ENCODE assay signal across 1 cellular context in genomic region chr7:1027285-1028043, GRCh38.
TF ChIP-seq lines count a peak whose summit lies in the region.

No MANE protein-coding gene starts in this region.

TF ChIP-seq in HepG2, 621 proteins besides CTCF, POLR2A, EP300 and RAD21 (continues in another document):
- TF ChIP-seq DZIP1 (CRISPR knock-in tag; IDR thresholded peaks at IDR 0.05) (peak; percentile 24; the same call in 1 of the 2 replicates), TFDP2 (CRISPR knock-in tag; IDR thresholded peaks at IDR 0.05) (no peak), ZNF446 (CRISPR knock-in tag; IDR thresholded peaks at IDR 0.05) (no peak), ISX (CRISPR knock-in tag; conservative IDR thresholded peaks at IDR 0.05) (no peak), ZBTB38 (CRISPR knock-in tag; IDR thresholded peaks at IDR 0.05) (peak; percentile 86; the same call in 1 of the 2 replicates), ZNF33B (CRISPR knock-in tag; IDR thresholded peaks at IDR 0.05) (peak; percentile 29; the same call in 1 of the 2 replicates), HOXA3 (CRISPR knock-in tag; IDR thresholded peaks at IDR 0.05) (peak; percentile 36; the same call in 1 of the 2 replicates), HBP1 (CRISPR knock-in tag; IDR thresholded peaks at IDR 0.05; ENCODE audit: low read depth) (no peak), ATF6 (CRISPR knock-in tag; conservative IDR thresholded peaks at IDR 0.05) (no peak), BORCS8-MEF2B (CRISPR knock-in tag; IDR thresholded peaks at IDR 0.05) (0 out of 2 replicates have a peak, but pooled peaks have one; percentile 17), ZHX1 (CRISPR knock-in tag; IDR thresholded peaks at IDR 0.05; ENCODE audit: low read depth) (0 out of 2 replicates have a peak, but pooled peaks have one; percentile 14), ZNF776 (CRISPR knock-in tag; IDR thresholded peaks at IDR 0.05) (0 out of 2 replicates have a peak, but pooled peaks have one; percentile 31), ZNF83 (CRISPR knock-in tag; IDR thresholded peaks at IDR 0.05; ENCODE audit: borderline replicate concordance) (no peak), ZBTB7A (CRISPR knock-in tag; IDR thresholded peaks at IDR 0.05) (0 out of 2 replicates have a peak, but pooled peaks have one; percentile 8), ZNF329 (CRISPR knock-in tag; IDR thresholded peaks at IDR 0.05; ENCODE audit: low read depth) (0 out of 2 replicates have a peak, but pooled peaks have one; percentile 41), PREB (CRISPR knock-in tag; IDR thresholded peaks at IDR 0.05) (no peak), TBX3 (IDR thresholded peaks at IDR 0.05; ENCODE audit: borderline replicate concordance) (no peak), ZNF354B (CRISPR knock-in tag; IDR thresholded peaks at IDR 0.05) (0 out of 2 replicates have a peak, but pooled peaks have one; percentile 40), AGO2 (optimal IDR thresholded peaks at IDR 0.05; ENCODE audit: low read depth, low read length) (peak; percentile 35), ZNF777 (CRISPR knock-in tag; IDR thresholded peaks at IDR 0.05) (0 out of 2 replicates have a peak, but pooled peaks have one; percentile 39), HMG20A (CRISPR knock-in tag; IDR thresholded peaks at IDR 0.05; ENCODE audit: borderline replicate concordance) (no peak), ZSCAN12 (CRISPR knock-in tag; IDR thresholded peaks at IDR 0.05) (no peak)
- TF ChIP-seq, protein P1, sequence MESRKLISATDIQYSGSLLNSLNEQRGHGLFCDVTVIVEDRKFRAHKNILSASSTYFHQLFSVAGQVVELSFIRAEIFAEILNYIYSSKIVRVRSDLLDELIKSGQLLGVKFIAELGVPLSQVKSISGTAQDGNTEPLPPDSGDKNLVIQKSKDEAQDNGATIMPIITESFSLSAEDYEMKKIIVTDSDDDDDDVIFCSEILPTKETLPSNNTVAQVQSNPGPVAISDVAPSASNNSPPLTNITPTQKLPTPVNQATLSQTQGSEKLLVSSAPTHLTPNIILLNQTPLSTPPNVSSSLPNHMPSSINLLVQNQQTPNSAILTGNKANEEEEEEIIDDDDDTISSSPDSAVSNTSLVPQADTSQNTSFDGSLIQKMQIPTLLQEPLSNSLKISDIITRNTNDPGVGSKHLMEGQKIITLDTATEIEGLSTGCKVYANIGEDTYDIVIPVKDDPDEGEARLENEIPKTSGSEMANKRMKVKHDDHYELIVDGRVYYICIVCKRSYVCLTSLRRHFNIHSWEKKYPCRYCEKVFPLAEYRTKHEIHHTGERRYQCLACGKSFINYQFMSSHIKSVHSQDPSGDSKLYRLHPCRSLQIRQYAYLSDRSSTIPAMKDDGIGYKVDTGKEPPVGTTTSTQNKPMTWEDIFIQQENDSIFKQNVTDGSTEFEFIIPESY (CRISPR knock-in tag; IDR thresholded peaks at IDR 0.05): peak; percentile 63
- TF ChIP-seq, protein P2, sequence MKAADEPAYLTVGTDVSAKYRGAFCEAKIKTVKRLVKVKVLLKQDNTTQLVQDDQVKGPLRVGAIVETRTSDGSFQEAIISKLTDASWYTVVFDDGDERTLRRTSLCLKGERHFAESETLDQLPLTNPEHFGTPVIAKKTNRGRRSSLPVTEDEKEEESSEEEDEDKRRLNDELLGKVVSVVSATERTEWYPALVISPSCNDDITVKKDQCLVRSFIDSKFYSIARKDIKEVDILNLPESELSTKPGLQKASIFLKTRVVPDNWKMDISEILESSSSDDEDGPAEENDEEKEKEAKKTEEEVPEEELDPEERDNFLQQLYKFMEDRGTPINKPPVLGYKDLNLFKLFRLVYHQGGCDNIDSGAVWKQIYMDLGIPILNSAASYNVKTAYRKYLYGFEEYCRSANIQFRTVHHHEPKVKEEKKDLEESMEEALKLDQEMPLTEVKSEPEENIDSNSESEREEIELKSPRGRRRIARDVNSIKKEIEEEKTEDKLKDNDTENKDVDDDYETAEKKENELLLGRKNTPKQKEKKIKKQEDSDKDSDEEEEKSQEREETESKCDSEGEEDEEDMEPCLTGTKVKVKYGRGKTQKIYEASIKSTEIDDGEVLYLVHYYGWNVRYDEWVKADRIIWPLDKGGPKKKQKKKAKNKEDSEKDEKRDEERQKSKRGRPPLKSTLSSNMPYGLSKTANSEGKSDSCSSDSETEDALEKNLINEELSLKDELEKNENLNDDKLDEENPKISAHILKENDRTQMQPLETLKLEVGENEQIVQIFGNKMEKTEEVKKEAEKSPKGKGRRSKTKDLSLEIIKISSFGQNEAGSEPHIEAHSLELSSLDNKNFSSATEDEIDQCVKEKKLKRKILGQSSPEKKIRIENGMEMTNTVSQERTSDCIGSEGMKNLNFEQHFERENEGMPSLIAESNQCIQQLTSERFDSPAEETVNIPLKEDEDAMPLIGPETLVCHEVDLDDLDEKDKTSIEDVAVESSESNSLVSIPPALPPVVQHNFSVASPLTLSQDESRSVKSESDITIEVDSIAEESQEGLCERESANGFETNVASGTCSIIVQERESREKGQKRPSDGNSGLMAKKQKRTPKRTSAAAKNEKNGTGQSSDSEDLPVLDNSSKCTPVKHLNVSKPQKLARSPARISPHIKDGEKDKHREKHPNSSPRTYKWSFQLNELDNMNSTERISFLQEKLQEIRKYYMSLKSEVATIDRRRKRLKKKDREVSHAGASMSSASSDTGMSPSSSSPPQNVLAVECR (CRISPR knock-in tag; IDR thresholded peaks at IDR 0.05; ENCODE audit: borderline replicate concordance): no peak
- TF ChIP-seq, protein P3, sequence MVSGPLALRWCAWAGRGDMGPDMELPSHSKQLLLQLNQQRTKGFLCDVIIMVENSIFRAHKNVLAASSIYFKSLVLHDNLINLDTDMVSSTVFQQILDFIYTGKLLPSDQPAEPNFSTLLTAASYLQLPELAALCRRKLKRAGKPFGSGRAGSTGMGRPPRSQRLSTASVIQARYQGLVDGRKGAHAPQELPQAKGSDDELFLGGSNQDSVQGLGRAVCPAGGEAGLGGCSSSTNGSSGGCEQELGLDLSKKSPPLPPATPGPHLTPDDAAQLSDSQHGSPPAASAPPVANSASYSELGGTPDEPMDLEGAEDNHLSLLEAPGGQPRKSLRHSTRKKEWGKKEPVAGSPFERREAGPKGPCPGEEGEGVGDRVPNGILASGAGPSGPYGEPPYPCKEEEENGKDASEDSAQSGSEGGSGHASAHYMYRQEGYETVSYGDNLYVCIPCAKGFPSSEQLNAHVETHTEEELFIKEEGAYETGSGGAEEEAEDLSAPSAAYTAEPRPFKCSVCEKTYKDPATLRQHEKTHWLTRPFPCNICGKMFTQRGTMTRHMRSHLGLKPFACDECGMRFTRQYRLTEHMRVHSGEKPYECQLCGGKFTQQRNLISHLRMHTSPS (CRISPR knock-in tag; IDR thresholded peaks at IDR 0.05; ENCODE audit: low read depth): no peak
- TF ChIP-seq, protein P4, sequence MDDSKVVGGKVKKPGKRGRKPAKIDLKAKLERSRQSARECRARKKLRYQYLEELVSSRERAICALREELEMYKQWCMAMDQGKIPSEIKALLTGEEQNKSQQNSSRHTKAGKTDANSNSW (CRISPR knock-in tag; IDR thresholded peaks at IDR 0.05; ENCODE audit: borderline replicate concordance): no peak
- TF ChIP-seq, protein P5, sequence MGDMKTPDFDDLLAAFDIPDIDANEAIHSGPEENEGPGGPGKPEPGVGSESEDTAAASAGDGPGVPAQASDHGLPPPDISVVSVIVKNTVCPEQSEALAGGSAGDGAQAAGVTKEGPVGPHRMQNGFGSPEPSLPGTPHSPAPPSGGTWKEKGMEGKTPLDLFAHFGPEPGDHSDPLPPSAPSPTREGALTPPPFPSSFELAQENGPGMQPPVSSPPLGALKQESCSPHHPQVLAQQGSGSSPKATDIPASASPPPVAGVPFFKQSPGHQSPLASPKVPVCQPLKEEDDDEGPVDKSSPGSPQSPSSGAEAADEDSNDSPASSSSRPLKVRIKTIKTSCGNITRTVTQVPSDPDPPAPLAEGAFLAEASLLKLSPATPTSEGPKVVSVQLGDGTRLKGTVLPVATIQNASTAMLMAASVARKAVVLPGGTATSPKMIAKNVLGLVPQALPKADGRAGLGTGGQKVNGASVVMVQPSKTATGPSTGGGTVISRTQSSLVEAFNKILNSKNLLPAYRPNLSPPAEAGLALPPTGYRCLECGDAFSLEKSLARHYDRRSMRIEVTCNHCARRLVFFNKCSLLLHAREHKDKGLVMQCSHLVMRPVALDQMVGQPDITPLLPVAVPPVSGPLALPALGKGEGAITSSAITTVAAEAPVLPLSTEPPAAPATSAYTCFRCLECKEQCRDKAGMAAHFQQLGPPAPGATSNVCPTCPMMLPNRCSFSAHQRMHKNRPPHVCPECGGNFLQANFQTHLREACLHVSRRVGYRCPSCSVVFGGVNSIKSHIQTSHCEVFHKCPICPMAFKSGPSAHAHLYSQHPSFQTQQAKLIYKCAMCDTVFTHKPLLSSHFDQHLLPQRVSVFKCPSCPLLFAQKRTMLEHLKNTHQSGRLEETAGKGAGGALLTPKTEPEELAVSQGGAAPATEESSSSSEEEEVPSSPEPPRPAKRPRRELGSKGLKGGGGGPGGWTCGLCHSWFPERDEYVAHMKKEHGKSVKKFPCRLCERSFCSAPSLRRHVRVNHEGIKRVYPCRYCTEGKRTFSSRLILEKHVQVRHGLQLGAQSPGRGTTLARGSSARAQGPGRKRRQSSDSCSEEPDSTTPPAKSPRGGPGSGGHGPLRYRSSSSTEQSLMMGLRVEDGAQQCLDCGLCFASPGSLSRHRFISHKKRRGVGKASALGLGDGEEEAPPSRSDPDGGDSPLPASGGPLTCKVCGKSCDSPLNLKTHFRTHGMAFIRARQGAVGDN (CRISPR knock-in tag; IDR thresholded peaks at IDR 0.05): peak; percentile 14; the same call in 1 of the 2 replicates
